In the genomic region with DNA sequence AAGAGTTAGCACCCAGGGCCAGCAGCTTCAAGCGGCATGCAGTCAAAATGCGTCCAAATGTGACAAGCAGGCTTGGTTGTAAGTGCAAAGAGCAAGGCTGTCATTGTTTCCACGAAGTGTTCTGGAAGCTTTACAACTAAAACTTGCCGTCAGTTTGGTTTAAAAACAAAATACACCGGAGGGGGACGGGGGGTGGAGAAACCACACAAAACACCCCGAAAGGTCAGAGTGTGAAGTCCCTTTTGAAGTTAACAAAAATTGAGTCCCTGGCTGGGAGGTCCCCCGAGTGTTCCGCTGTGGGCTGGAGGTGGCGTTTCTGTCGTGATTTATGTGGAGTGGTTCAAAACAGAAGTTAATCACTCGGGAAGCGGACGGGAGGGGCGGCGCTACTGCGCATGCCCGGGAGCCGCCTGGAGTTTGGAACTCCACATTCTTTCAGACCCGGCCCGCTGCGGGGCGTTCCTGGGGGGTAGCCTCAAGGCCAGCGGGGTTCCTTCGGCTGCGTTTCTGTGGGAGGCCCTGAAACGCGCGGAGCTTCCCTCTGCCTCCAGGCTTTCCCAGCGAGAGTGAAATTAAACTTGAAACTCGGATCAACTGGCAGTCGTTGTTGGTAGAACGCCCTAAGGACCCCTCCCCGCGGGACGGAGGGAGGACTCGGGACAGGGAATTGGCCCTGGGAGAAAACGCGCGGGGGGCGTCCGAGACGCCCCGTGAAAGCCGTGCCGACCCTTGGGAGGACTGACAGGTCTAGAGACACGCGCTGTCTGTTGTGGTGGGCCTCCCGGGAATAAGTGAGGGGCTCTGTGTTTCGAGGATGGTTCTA, we compare ENCODE assay signal across 8 cellular contexts. TPM values are rescaled to one million over a fixed set of nuclear protein-coding genes. Genes with fewer than 3 reads are reported as not detected.
DNase-seq lines count a peak whose midpoint lies in the region; ATAC-seq and TF ChIP-seq lines count a peak whose summit lies in the region.

No MANE protein-coding gene starts in this region.

- CTCF ChIA-PET in RWPE1 (lab: Yijun Ruan, JAX): interaction anchor here (0.6 to 1.1 kb wide), 5 partner anchors 10 to 214 kb away, joined by 3 to 6 read pairs (median 3); no protein-coding TSS in a partner anchor

- H3K4me1 ChIP-seq in BE2C: no peaks in the 10 kb centered on the region

- no peaks in the 10 kb centered on the region for H3K27me3 Mint-ChIP-seq in natural killer cell treated with Interleukin-12 subunit alpha and Interleukin-12 subunit beta and Interleukin-15 and Interleukin-18, amount 100 ng/mL, for 72 hours
- H3K27me3 Mint-ChIP-seq in stimulated activated naive B cell treated with anti-CD40 and anti-IgM and Interleukin-4, amounts not matched to agents 10 μg/mL and 1 μg/mL and 100 μg/mL, for 72 hours: no peaks in the 10 kb centered on the region

- H3K27me3 ChIP-seq in BE2C: peaks cover 6% of the 10 kb centered on the region
- no peaks in the 10 kb centered on the region for H3K27me3 ChIP-seq in HL-60 (ENCODE audit: insufficient read depth, poor library complexity, severe bottlenecking)

- peak; percentile 59 for DNase-seq in BE2C
- DNase-seq in HL-60 (ENCODE audit: low read depth in 1 of 2, low spot score in 1 of 2): peak; percentile 77 to 85
- peak; percentile 89 for DNase-seq in RWPE1 (ENCODE audit: low spot score)
- DNase-seq in activated T-helper 9 cell treated with anti-CD3 and anti-CD28 coated beads, Interleukin-2, amount 50 U/mL, for 16 hours (ENCODE audit: low read depth): peak; percentile 82
- peak; percentile 93 for DNase-seq in fibroblast of pulmonary artery (ENCODE audit: low read depth)
- DNase-seq in natural killer cell treated with Interleukin-12 subunit alpha and Interleukin-12 subunit beta and Interleukin-15 and Interleukin-18, amount 100 ng/mL, for 72 hours (ENCODE audit: low spot score): peak; percentile 90
- DNase-seq in stimulated activated naive B cell treated with anti-CD40 and anti-IgM and Interleukin-4, amounts not matched to agents 10 μg/mL and 1 μg/mL and 100 μg/mL, for 72 hours: peak; percentile 79

- peak overlapping the region; percentile 99 for H3K27ac Mint-ChIP-seq in natural killer cell treated with Interleukin-12 subunit alpha and Interleukin-12 subunit beta and Interleukin-15 and Interleukin-18, amount 100 ng/mL, for 72 hours
- H3K27ac Mint-ChIP-seq in stimulated activated naive B cell treated with anti-CD40 and anti-IgM and Interleukin-4, amounts not matched to agents 10 μg/mL and 1 μg/mL and 100 μg/mL, for 72 hours: peak overlapping the region; percentile 98

- no peaks in the 10 kb centered on the region for H3K36me3 Mint-ChIP-seq in natural killer cell treated with Interleukin-12 subunit alpha and Interleukin-12 subunit beta and Interleukin-15 and Interleukin-18, amount 100 ng/mL, for 72 hours
- peaks cover 2% of the 10 kb centered on the region in 2 donors for H3K36me3 Mint-ChIP-seq in stimulated activated naive B cell treated with anti-CD40 and anti-IgM and Interleukin-4, amounts not matched to agents 10 μg/mL and 1 μg/mL and 100 μg/mL, for 72 hours

- peaks cover 30 to 40% of the 10 kb centered on the region in 2 donors for H3K4me1 Mint-ChIP-seq in natural killer cell treated with Interleukin-12 subunit alpha and Interleukin-12 subunit beta and Interleukin-15 and Interleukin-18, amount 100 ng/mL, for 72 hours (ENCODE audit: low read depth in 2 of 2)
- peaks cover 20 to 32% of the 10 kb centered on the region in 2 donors for H3K4me1 Mint-ChIP-seq in stimulated activated naive B cell treated with anti-CD40 and anti-IgM and Interleukin-4, amounts not matched to agents 10 μg/mL and 1 μg/mL and 100 μg/mL, for 72 hours

- H3K36me3 ChIP-seq in BE2C: no peaks in the 10 kb centered on the region

- H3K9me3 Mint-ChIP-seq in natural killer cell treated with Interleukin-12 subunit alpha and Interleukin-12 subunit beta and Interleukin-15 and Interleukin-18, amount 100 ng/mL, for 72 hours: no peaks in the 10 kb centered on the region
- H3K9me3 Mint-ChIP-seq in stimulated activated naive B cell treated with anti-CD40 and anti-IgM and Interleukin-4, amounts not matched to agents 10 μg/mL and 1 μg/mL and 100 μg/mL, for 72 hours: no peaks in the 10 kb centered on the region

- peak overlapping the region; percentile 64 for H3K4me3 ChIP-seq in BE2C (ENCODE audit: low read depth, low read length)
- H3K4me3 ChIP-seq in HL-60 (replicated peaks; ENCODE audit: insufficient read depth, low read length): peak overlapping the region; percentile 92
- H3K4me3 ChIP-seq in fibroblast of pulmonary artery (replicated peaks; ENCODE audit: low read depth, low read length): peak overlapping the region; percentile 83

- no peaks in the 10 kb centered on the region for H3K9me3 ChIP-seq in BE2C

- H3K27ac ChIP-seq in HL-60 (replicated peaks) (peak overlapping the region; percentile 95), RWPE1 (peak overlapping the region; percentile 100)

- peak overlapping the region; percentile 97 for H3K4me3 Mint-ChIP-seq in natural killer cell treated with Interleukin-12 subunit alpha and Interleukin-12 subunit beta and Interleukin-15 and Interleukin-18, amount 100 ng/mL, for 72 hours
- peak overlapping the region; percentile 88 to 89 for H3K4me3 Mint-ChIP-seq in stimulated activated naive B cell treated with anti-CD40 and anti-IgM and Interleukin-4, amounts not matched to agents 10 μg/mL and 1 μg/mL and 100 μg/mL, for 72 hours

- POLR2A ChIA-PET in RWPE1 (lab: Yijun Ruan, JAX; ENCODE audit: low non-redundant PET): interaction anchor here (0.6 to 1.2 kb wide), 5 partner anchors 15 to 211 kb away, joined by 3 to 4 read pairs (median 3); no protein-coding TSS in a partner anchor

- no peak for ATAC-seq in natural killer cell treated with Interleukin-12 subunit alpha and Interleukin-12 subunit beta and Interleukin-15 and Interleukin-18, amount 100 ng/mL, for 72 hours
- peak; percentile 22 to 34 for ATAC-seq in stimulated activated naive B cell treated with anti-CD40 and anti-IgM and Interleukin-4, amounts not matched to agents 10 μg/mL and 1 μg/mL and 100 μg/mL, for 72 hours (replicated peaks)
- ATAC-seq in GM18858 (IDR thresholded peaks at IDR 0.05; ENCODE audit: unreplicated experiment): no peak

- TF ChIP-seq CTCF in BE2C (IDR thresholded peaks at IDR 0.05; ENCODE audit: low read depth, low read length): no peak
- TF ChIP-seq CTCF in HL-60 (IDR thresholded peaks at IDR 0.05; ENCODE audit: insufficient read depth, low read length): no peak
- no peak for TF ChIP-seq CTCF in RWPE1 (conservative IDR thresholded peaks at IDR 0.05; ENCODE audit: low read depth)
- no peak for TF ChIP-seq CTCF in fibroblast of pulmonary artery (IDR thresholded peaks at IDR 0.05; ENCODE audit: low read length, missing control alignments)

RNA-seq across cellular contexts. Expression of a gene that starts 1.4 kb away (rescaled TPM):
- not detected for polyA plus RNA-seq in BE2C (2012; ENCODE audit: insufficient read depth, insufficient read length, low read depth)
- total RNA-seq in natural killer cell treated with Interleukin-12 subunit alpha and Interleukin-12 subunit beta and Interleukin-15 and Interleukin-18, amount 100 ng/mL, for 72 hours: 10 to 100 TPM; 12.5 to 24.5 TPM

Comparison
In these comparisons a context has a peak if more than half of its experiments do, and no peak if none do; other contexts are left out.
1. ATAC-seq: peak in stimulated activated naive B cell treated with anti-CD40 and anti-IgM and Interleukin-4, amounts not matched to agents 10 μg/mL and 1 μg/mL and 100 μg/mL, for 72 hours (2 of 2); none in natural killer cell treated with Interleukin-12 subunit alpha and Interleukin-12 subunit beta and Interleukin-15 and Interleukin-18, amount 100 ng/mL, for 72 hours (0 of 2) and GM18858 (single experiment).
2. Peak in every context shown above with its lines, with median percentiles within 50 percentile points of each other: DNase-seq and H3K4me3 ChIP-seq.